Comparison of ENCODE assay signal across 1 cellular context in the genomic region with DNA sequence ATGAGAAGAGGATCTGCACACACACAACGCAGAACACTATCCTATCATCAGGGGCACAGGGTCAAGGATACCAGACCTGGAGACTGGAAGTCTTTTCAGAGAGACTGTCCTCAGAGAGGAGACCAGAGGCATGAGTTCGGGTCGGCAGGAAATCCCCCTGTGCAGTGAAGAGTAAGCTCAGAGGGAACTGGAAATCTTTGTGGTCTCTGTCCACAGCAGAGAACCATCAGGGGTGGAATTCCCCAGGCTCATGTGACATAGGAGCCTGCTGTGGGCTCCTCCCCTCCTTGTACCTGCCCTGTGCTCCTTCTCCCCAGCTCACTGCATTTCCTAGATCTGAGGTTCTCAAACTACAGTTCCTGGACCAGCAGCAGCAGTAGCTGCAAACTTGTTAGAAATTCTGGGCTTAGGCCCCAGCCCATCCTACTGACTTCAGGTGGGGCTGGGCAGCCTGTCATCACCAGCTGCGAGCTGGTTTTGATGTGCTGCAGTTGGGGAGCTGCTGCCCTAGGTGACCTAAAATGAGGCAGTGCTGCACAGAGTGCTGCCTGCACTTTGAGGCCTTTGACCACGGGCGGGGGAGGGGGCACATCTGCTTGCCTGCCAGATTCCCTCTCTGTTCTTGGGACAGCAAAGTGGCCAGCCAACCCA.
TF ChIP-seq lines count a peak whose summit lies in the region.

No MANE protein-coding gene starts in this region.

TF ChIP-seq in SK-N-SH treated with all-trans-retinoic acid at 6 μM for 48 hours, 23 proteins besides CTCF, POLR2A, EP300 and RAD21 (continued from another document):
- TF ChIP-seq, protein P1, sequence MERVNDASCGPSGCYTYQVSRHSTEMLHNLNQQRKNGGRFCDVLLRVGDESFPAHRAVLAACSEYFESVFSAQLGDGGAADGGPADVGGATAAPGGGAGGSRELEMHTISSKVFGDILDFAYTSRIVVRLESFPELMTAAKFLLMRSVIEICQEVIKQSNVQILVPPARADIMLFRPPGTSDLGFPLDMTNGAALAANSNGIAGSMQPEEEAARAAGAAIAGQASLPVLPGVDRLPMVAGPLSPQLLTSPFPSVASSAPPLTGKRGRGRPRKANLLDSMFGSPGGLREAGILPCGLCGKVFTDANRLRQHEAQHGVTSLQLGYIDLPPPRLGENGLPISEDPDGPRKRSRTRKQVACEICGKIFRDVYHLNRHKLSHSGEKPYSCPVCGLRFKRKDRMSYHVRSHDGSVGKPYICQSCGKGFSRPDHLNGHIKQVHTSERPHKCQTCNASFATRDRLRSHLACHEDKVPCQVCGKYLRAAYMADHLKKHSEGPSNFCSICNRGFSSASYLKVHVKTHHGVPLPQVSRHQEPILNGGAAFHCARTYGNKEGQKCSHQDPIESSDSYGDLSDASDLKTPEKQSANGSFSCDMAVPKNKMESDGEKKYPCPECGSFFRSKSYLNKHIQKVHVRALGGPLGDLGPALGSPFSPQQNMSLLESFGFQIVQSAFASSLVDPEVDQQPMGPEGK (CRISPR knock-in tag; IDR thresholded peaks at IDR 0.05; ENCODE audit: borderline replicate concordance), result no peak
- TF ChIP-seq ESRRG (CRISPR knock-in tag; IDR thresholded peaks at IDR 0.05) (no peak), ZFP3 (CRISPR knock-in tag; IDR thresholded peaks at IDR 0.05) (no peak), GLIS3 (CRISPR knock-in tag; IDR thresholded peaks at IDR 0.05) (no peak)
TF ChIP-seq in SK-N-SH treated with all-trans-retinoic acid at 6 μM for 48 hours: peak in this region for 0.
